In genomic region chr7:29572543-29572942, GRCh38 we compare ENCODE assay signal across 10 cellular contexts. TPM values are rescaled to one million over a fixed set of nuclear protein-coding genes. Genes with fewer than 3 reads are reported as not detected.
"Had no signal": no experiment of that assay in that cellular context is flagged by ENCODE, and none has a peak within 500 bp of the region (broad histone marks: within the 10 kb centered on the region; RNA-seq: fewer than 3 reads in every experiment).

No MANE protein-coding gene starts in this region.

- H3K4me2 ChIP-seq: GM23338 had no signal

- H3K4me3 ChIP-seq: GM23338, HAP-1 had no signal

- ATAC-seq: GM23338, HCT116, HepG2 had no signal

- H2AFZ ChIP-seq: GM23338 had no signal

- H3K27ac ChIP-seq: HL-60 had no signal

- DNase-seq: H7, HFFc6, KBM-7 had no signal

RNA-seq across cellular contexts. Expression of gene PRR15, which starts 8.9 kb away (rescaled TPM):
- total RNA-seq: HT1080 had no signal
- polyA plus RNA-seq: IgD-negative memory B cell had no signal
